In the genomic region with DNA sequence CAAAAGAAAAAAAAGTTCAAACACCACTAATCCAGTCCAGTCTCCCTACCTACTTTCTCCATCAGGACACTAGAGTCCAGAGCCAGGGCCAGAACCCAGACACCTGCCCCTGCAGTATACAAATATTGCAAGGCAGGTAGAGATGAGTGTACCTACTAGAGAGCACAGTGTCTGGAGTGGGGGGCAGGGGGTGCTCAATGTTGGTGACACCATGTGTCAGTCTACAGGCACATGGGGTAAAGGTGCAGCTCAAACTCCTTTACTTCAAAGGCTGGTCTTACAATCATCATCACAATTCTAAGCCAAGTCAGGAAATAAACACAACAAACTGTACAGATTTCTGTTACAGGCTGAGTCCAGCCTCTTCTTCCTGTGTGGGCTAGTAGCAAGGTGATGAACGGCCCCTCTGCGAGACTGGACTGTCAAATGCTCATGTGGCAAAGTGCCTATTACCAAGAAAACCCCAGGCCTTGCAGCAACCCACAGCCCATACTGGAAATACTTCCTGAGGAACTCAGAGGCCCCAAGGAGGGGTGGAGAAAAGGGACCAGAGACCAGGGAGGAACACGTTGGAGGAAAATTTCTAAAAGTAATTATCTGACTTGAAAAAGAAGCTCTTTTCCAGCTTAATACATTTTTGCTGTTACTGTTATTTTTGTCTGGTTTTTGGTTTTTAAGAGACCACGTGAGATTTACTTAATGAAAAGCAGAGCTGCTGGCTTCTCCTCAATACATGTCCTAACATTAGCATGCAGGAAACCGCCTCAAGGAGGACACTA, we compare ENCODE assay signal across 8 cellular contexts. TPM values are rescaled to one million over a fixed set of nuclear protein-coding genes. Genes with fewer than 3 reads are reported as not detected.
DNase-seq lines count a peak whose midpoint lies in the region; ATAC-seq and TF ChIP-seq lines count a peak whose summit lies in the region.

No MANE protein-coding gene starts in this region.

- no peaks in the 10 kb centered on the region for H3K9me3 ChIP-seq in adrenal gland (replicated peaks in 1 of 3)

- H3K4me1 ChIP-seq in adrenal gland (replicated peaks in 1 of 2) (peaks cover 31 to 72% of the 10 kb centered on the region in 2 donors), urinary bladder (ENCODE audit: insufficient read depth) (peaks cover 14% of the 10 kb centered on the region)

- 36 to 54% (median 40%) methylated on average over 5 of the region's 5 CpGs for WGBS in adrenal gland, 4 donors
- WGBS in urinary bladder, result 23% methylated on average over 5 of the region's 5 CpGs

- H3K36me3 ChIP-seq in adrenal gland (replicated peaks in 1 of 2), result peaks cover 0 to 34% of the 10 kb centered on the region in 2 donors
- H3K36me3 ChIP-seq in urinary bladder (ENCODE audit: insufficient read depth), result peaks cover 5% of the 10 kb centered on the region

- no peak for TF ChIP-seq POLR2A in adrenal gland (IDR thresholded peaks at IDR 0.05)

- intact Hi-C loops in Right ventricle myocardium inferior (cut with DNase I) (no loop called here), cardiac septum (cut with DNase I) (no loop called here), adrenal gland (cut with DNase I) (no loop called here)

- H3K4me3 ChIP-seq in adrenal gland (no peak overlapping the region), urinary bladder (ENCODE audit: low read depth, low read length) (no peak overlapping the region)

- H3K27ac ChIP-seq in adrenal gland (peak overlapping the region in 3 of 5 donors; percentile 38 to 74 (median 53)), urinary bladder (ENCODE audit: low read depth) (peak overlapping the region; percentile 40)

- DNase-seq in Right ventricle myocardium inferior (ENCODE audit: missing footprints) (no peak), cardiac septum (ENCODE audit: low spot score) (no peak), adrenal gland (peak in 4 of 7 donors; percentile 49 to 71 (median 56)), left kidney (ENCODE audit: low read depth, low spot score) (peak; percentile 55), NCI-H2227 (lab: John Stamatoyannopoulos, UW; ENCODE audit: unreplicated experiment) (no peak)

- TF ChIP-seq CTCF in adrenal gland (IDR thresholded peaks at IDR 0.05), result no peak

- no peaks in the 10 kb centered on the region for H3K27me3 ChIP-seq in adrenal gland

- ATAC-seq in Right ventricle myocardium inferior, result peak; percentile 80
- no peak for ATAC-seq in HG03565 (IDR thresholded peaks at IDR 0.05; ENCODE audit: unreplicated experiment)
- ATAC-seq in GM21576 (IDR thresholded peaks at IDR 0.05; ENCODE audit: unreplicated experiment), result no peak

RNA-seq across cellular contexts. Expression of a gene that starts 29.7 kb away (rescaled TPM):
- total RNA-seq in Right ventricle myocardium inferior, result 12.2 TPM
- total RNA-seq in cardiac septum, result 11.3 TPM
- 10 to 100 TPM; 32.4 to 95.0 (median 66.5) TPM for total RNA-seq in adrenal gland
- polyA plus RNA-seq in adrenal gland, result 10 to 100 TPM; 16.3 to 24.5 (median 18.2) TPM
- 55.0 TPM for total RNA-seq in urinary bladder
- 31.6 TPM for polyA plus RNA-seq in urinary bladder

RNA-seq across cellular contexts. Expression of a gene that starts 44.5 kb away (rescaled TPM):
- total RNA-seq in Right ventricle myocardium inferior, result not detected
- total RNA-seq in cardiac septum, result not detected
- total RNA-seq in adrenal gland, result not detected
- polyA plus RNA-seq in adrenal gland, result not detected
- total RNA-seq in urinary bladder, result not detected
- polyA plus RNA-seq in urinary bladder, result not detected

Comparison
In these comparisons a context has a peak if more than half of its experiments do, and no peak if none do; other contexts are left out.
1. DNase-seq: peak in adrenal gland (4 of 7) and left kidney (single experiment); none in Right ventricle myocardium inferior (single experiment), cardiac septum (single experiment) and NCI-H2227 (single experiment).